In the genomic region with DNA sequence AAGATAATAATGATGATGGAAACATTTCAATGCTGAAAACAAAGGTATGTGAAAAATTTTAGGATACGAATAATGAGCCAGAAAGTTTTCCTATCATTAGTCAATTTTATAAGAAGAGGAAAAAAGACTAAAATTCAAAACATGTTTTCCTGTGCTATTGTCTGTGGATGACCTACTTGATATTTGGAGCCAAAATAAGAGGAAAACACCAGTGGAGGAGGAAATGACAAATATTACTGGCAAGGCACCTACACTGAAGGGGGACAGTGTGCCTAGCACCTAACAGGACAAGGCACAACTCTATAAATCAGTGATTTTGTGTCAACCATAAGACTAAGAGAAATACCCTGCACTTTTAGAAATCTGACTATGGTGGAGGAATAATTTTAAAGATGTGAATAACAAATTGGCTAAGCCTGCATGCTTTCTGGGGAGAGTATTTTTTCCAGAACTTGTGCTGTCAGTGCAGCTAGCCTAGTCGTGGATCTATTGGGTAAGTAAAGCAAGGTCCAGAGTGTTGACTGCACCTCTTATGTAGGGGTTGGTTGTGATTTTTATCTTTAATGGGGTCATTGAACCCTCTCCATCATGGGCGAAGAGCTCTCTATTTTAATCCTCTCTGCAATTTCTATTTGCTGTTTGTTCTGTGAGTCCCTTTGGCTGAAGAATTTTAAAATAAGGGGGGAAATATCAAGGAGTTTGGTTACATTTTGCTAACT, we compare ENCODE assay signal across 26 cellular contexts.
"Had no signal": no experiment of that assay in that cellular context is flagged by ENCODE, and none has a peak within 500 bp of the region (broad histone marks: within the 10 kb centered on the region; RNA-seq: fewer than 3 reads in every experiment).

No MANE protein-coding gene starts in this region.

- H3K36me3 Mint-ChIP-seq: immature natural killer cell; memory B cell; naive thymus-derived CD4-positive, alpha-beta T cell had no signal

- H3K9me3 ChIP-seq: esophagus squamous epithelium, gastroesophageal sphincter, heart left ventricle, lower lobe of right lung had no signal

- H3K4me1 ChIP-seq: esophagus squamous epithelium, lower lobe of right lung had no signal

- H3K27me3 Mint-ChIP-seq: effector memory CD8-positive, alpha-beta T cell; memory B cell; naive thymus-derived CD4-positive, alpha-beta T cell had no signal

- H3K4me3 Mint-ChIP-seq: effector memory CD8-positive, alpha-beta T cell; immature natural killer cell; memory B cell; naive thymus-derived CD4-positive, alpha-beta T cell had no signal

- H3K36me3 ChIP-seq: esophagus squamous epithelium, gastroesophageal sphincter, heart left ventricle, lower lobe of right lung had no signal

- H3K4me3 ChIP-seq: coronary artery, esophagus squamous epithelium, gastroesophageal sphincter, heart left ventricle, hepatocyte, lower lobe of right lung had no signal

- H3K9me3 Mint-ChIP-seq: effector memory CD8-positive, alpha-beta T cell; memory B cell; naive thymus-derived CD4-positive, alpha-beta T cell had no signal

- ATAC-seq: effector memory CD8-positive, alpha-beta T cell; esophagus mucosa; gastroesophageal sphincter; heart left ventricle; left colon; left lobe of liver; left ventricle myocardium superior; naive thymus-derived CD4-positive, alpha-beta T cell had no signal

- H3K27ac ChIP-seq: coronary artery, epithelial cell of prostate, esophagus squamous epithelium, gastroesophageal sphincter, heart left ventricle, hepatocyte, lower lobe of right lung had no signal

- DNase-seq: dermis blood vessel endothelial cell; effector CD8-positive, alpha-beta T cell; effector memory CD8-positive, alpha-beta T cell; erythroblast; esophagus squamous epithelium; foreskin fibroblast; heart left ventricle; hypothalamus; immature natural killer cell; islet precursor cell; kidney; kidney glomerular epithelial cell; left colon; left ventricle myocardium superior; lower lobe of right lung; mammary epithelial cell; mesendoderm; midbrain; naive thymus-derived CD4-positive, alpha-beta T cell had no signal

- H3K27ac Mint-ChIP-seq: effector memory CD8-positive, alpha-beta T cell; immature natural killer cell; memory B cell; naive thymus-derived CD4-positive, alpha-beta T cell had no signal

- H3K4me1 Mint-ChIP-seq: immature natural killer cell; memory B cell; naive thymus-derived CD4-positive, alpha-beta T cell had no signal

- H3K27me3 ChIP-seq: esophagus squamous epithelium, gastroesophageal sphincter, heart left ventricle, hepatocyte had no signal
